Comparison of ENCODE assay signal across 34 cellular contexts in genomic region chr16:75152635-75153034, GRCh38. TPM values are rescaled to one million over a fixed set of nuclear protein-coding genes. Genes with fewer than 3 reads are reported as not detected.
DNase-seq lines count a peak whose midpoint lies in the region; ATAC-seq and TF ChIP-seq lines count a peak whose summit lies in the region.
"Had no signal": no experiment of that assay in that cellular context is flagged by ENCODE, and none has a peak within 500 bp of the region (broad histone marks: within the 10 kb centered on the region; RNA-seq: fewer than 3 reads in every experiment).

No MANE protein-coding gene starts in this region.

- no peak for DNase-seq in activated CD8-positive, alpha-beta T cell treated with anti-CD3 and anti-CD28 coated beads for 36 hours
- no peak for DNase-seq in activated CD8-positive, alpha-beta T cell treated with anti-CD3 and anti-CD28 coated beads, Interleukin-2, amount 10 ng/mL, durations not matched to agents 7 days and 5 days
- DNase-seq in GM13976 (ENCODE audit: low spot score) (peak; percentile 40), progenitor cell of endocrine pancreas (ENCODE audit: low spot score, unreplicated experiment) (no peak), globus pallidus (ENCODE audit: low spot score) (no peak), NCI-H2029 treated with DMSO at 0.1 percent for 48 hours (lab: John Stamatoyannopoulos, UW) (no peak), substantia nigra (lab: John Stamatoyannopoulos, UW) (no peak)
- DNase-seq: activated CD4-positive, CD25-positive, alpha-beta regulatory T cell treated with anti-CD3 and anti-CD28 coated beads, Interleukin-2, amount 50 U/mL, for 72 hours; activated CD8-positive, alpha-beta memory T cell treated with anti-CD3 and anti-CD28 coated beads for 24 hours; activated naive CD4-positive, alpha-beta T cell treated with anti-CD3 and anti-CD28 coated beads, Interleukin-2, amount 50 U/mL, for 16 hours; activated T-cell treated with anti-CD3 and anti-CD28 coated beads for 4 hours; aorta; DND-41; gastrocnemius medialis; H9; kidney glomerular epithelial cell; NCI-H1417; NCI-H2081; NCI-H524 treated with DMSO at 0.1 percent for 48 hours; nucleus accumbens; PC-9; sigmoid colon; stimulated activated CD4-positive, alpha-beta T cell treated with anti-CD3 and anti-CD28 coated beads, Interleukin-12 subunit alpha, Interleukin-12 subunit beta, amount 100 ng/mL, for 4 hours; stimulated activated CD4-positive, alpha-beta T cell treated with anti-CD3 and anti-CD28 coated beads, Interleukin-4, amount 100 ng/mL, for 1 hour; T-helper 17 cell; upper lobe of left lung had no signal

- H3K9me3 Mint-ChIP-seq in activated CD8-positive, alpha-beta T cell treated with anti-CD3 and anti-CD28 coated beads for 36 hours: peaks cover 24% of the 10 kb centered on the region
- peaks cover 35% of the 10 kb centered on the region for H3K9me3 Mint-ChIP-seq in activated CD8-positive, alpha-beta T cell treated with anti-CD3 and anti-CD28 coated beads, Interleukin-2, amount 10 ng/mL, durations not matched to agents 7 days and 5 days (ENCODE audit: insufficient read depth)
- H3K9me3 Mint-ChIP-seq in activated naive CD8-positive, alpha-beta T cell (ENCODE audit: low read depth): peaks cover 18% of the 10 kb centered on the region
- peaks cover 28% of the 10 kb centered on the region for H3K9me3 Mint-ChIP-seq in progenitor cell of endocrine pancreas (ENCODE audit: low read depth)

- peaks cover 56% of the 10 kb centered on the region for H3K36me3 Mint-ChIP-seq in activated CD8-positive, alpha-beta T cell treated with anti-CD3 and anti-CD28 coated beads for 36 hours (ENCODE audit: low read depth)
- peaks cover 70% of the 10 kb centered on the region for H3K36me3 Mint-ChIP-seq in activated CD8-positive, alpha-beta T cell treated with anti-CD3 and anti-CD28 coated beads, Interleukin-2, amount 10 ng/mL, durations not matched to agents 7 days and 5 days (ENCODE audit: low read depth)
- peaks cover 30% of the 10 kb centered on the region for H3K36me3 Mint-ChIP-seq in activated naive CD8-positive, alpha-beta T cell
- peaks cover 57% of the 10 kb centered on the region for H3K36me3 Mint-ChIP-seq in progenitor cell of endocrine pancreas (ENCODE audit: insufficient read depth)

- no peak for ATAC-seq in activated CD8-positive, alpha-beta T cell treated with anti-CD3 and anti-CD28 coated beads for 36 hours
- ATAC-seq in activated CD8-positive, alpha-beta T cell treated with anti-CD3 and anti-CD28 coated beads, Interleukin-2, amount 10 ng/mL, durations not matched to agents 7 days and 5 days: no peak
- ATAC-seq: gastrocnemius medialis, HepG2, Right ventricle myocardium inferior, SK-N-SH treated with all-trans-retinoic acid at 6 μM for 48 hours, T-helper 17 cell had no signal

- H3K27me3 Mint-ChIP-seq in activated CD8-positive, alpha-beta T cell treated with anti-CD3 and anti-CD28 coated beads for 36 hours: no peaks in the 10 kb centered on the region
- no peaks in the 10 kb centered on the region for H3K27me3 Mint-ChIP-seq in activated CD8-positive, alpha-beta T cell treated with anti-CD3 and anti-CD28 coated beads, Interleukin-2, amount 10 ng/mL, durations not matched to agents 7 days and 5 days (ENCODE audit: low read depth)
- no peaks in the 10 kb centered on the region for H3K27me3 Mint-ChIP-seq in activated naive CD8-positive, alpha-beta T cell
- H3K27me3 Mint-ChIP-seq in progenitor cell of endocrine pancreas: no peaks in the 10 kb centered on the region
- H3K27me3 Mint-ChIP-seq: T-helper 17 cell had no signal

- POLR2A ChIA-PET in activated CD8-positive, alpha-beta T cell treated with anti-CD3 and anti-CD28 coated beads for 36 hours (lab: Charles Lee): no interaction called here
- POLR2A ChIA-PET in activated CD8-positive, alpha-beta T cell treated with anti-CD3 and anti-CD28 coated beads, Interleukin-2, amount 10 ng/mL, durations not matched to agents 7 days and 5 days (lab: Charles Lee): no interaction called here

- no peak for TF ChIP-seq CTCF in activated CD8-positive, alpha-beta T cell treated with anti-CD3 and anti-CD28 coated beads for 36 hours (IDR thresholded peaks at IDR 0.05)
- no peak for TF ChIP-seq CTCF in GM13976 (IDR thresholded peaks at IDR 0.05; ENCODE audit: borderline replicate concordance, control extremely low read depth, extremely low read depth, insufficient read depth, missing control alignments)
- TF ChIP-seq CTCF in progenitor cell of endocrine pancreas (IDR thresholded peaks at IDR 0.05; ENCODE audit: unreplicated experiment): no peak

- peak overlapping the region; percentile 68 for H3K27ac Mint-ChIP-seq in activated CD8-positive, alpha-beta T cell treated with anti-CD3 and anti-CD28 coated beads for 36 hours
- H3K27ac Mint-ChIP-seq in activated CD8-positive, alpha-beta T cell treated with anti-CD3 and anti-CD28 coated beads, Interleukin-2, amount 10 ng/mL, durations not matched to agents 7 days and 5 days: no peak overlapping the region
- H3K27ac Mint-ChIP-seq in activated naive CD8-positive, alpha-beta T cell: peak overlapping the region; percentile 64
- peak overlapping the region; percentile 4 for H3K27ac Mint-ChIP-seq in progenitor cell of endocrine pancreas
- H3K27ac Mint-ChIP-seq: H9, mesothelial cell of epicardium, T-helper 17 cell had no signal

- H3K4me3 Mint-ChIP-seq in activated CD8-positive, alpha-beta T cell treated with anti-CD3 and anti-CD28 coated beads for 36 hours: no peak overlapping the region
- H3K4me3 Mint-ChIP-seq in activated CD8-positive, alpha-beta T cell treated with anti-CD3 and anti-CD28 coated beads, Interleukin-2, amount 10 ng/mL, durations not matched to agents 7 days and 5 days: no peak overlapping the region
- H3K4me3 Mint-ChIP-seq in activated naive CD8-positive, alpha-beta T cell: peak overlapping the region; percentile 44
- H3K4me3 Mint-ChIP-seq in progenitor cell of endocrine pancreas (ENCODE audit: low read depth): no peak overlapping the region
- H3K4me3 Mint-ChIP-seq: H9, mesothelial cell of epicardium, T-helper 17 cell had no signal

- intact Hi-C loops in activated CD8-positive, alpha-beta T cell treated with anti-CD3 and anti-CD28 coated beads for 36 hours (cut with micrococcal nuclease): loop anchor here (2.0 kb wide), 1 partner anchor 32 kb away; no protein-coding TSS in a partner anchor

- CTCF ChIA-PET in activated CD8-positive, alpha-beta T cell treated with anti-CD3 and anti-CD28 coated beads for 36 hours (lab: Charles Lee): no interaction called here
- CTCF ChIA-PET in activated CD8-positive, alpha-beta T cell treated with anti-CD3 and anti-CD28 coated beads, Interleukin-2, amount 10 ng/mL, durations not matched to agents 7 days and 5 days (lab: Charles Lee): no interaction called here

- H3K27ac ChIP-seq in substantia nigra (ENCODE audit: low read depth, low read length, poor library complexity, severe bottlenecking): no peak overlapping the region
- H3K27ac ChIP-seq: gastrocnemius medialis, PC-9, prostate gland, sigmoid colon, upper lobe of left lung had no signal

- peaks cover 35% of the 10 kb centered on the region for H3K4me1 Mint-ChIP-seq in activated CD8-positive, alpha-beta T cell treated with anti-CD3 and anti-CD28 coated beads for 36 hours (ENCODE audit: low read depth)
- peaks cover 26% of the 10 kb centered on the region for H3K4me1 Mint-ChIP-seq in activated CD8-positive, alpha-beta T cell treated with anti-CD3 and anti-CD28 coated beads, Interleukin-2, amount 10 ng/mL, durations not matched to agents 7 days and 5 days (ENCODE audit: low read depth)
- H3K4me1 Mint-ChIP-seq in activated naive CD8-positive, alpha-beta T cell (ENCODE audit: low read depth): peaks cover 28% of the 10 kb centered on the region
- peaks cover 2% of the 10 kb centered on the region for H3K4me1 Mint-ChIP-seq in progenitor cell of endocrine pancreas (ENCODE audit: low read depth)

- in situ Hi-C loops in GM13976 (cut with MboI; ENCODE audit: low sequenced_read_pairs, unreplicated experiment): no loop called here

RNA-seq across cellular contexts. Expression of gene ZFP1, which starts 4.3 kb away (rescaled TPM):
- total RNA-seq in activated CD8-positive, alpha-beta T cell treated with anti-CD3 and anti-CD28 coated beads for 36 hours: 10 to 100 TPM; 19.8 to 23.9 TPM
- 10 to 100 TPM; 18.3 to 19.5 TPM for total RNA-seq in activated CD8-positive, alpha-beta T cell treated with anti-CD3 and anti-CD28 coated beads, Interleukin-2, amount 10 ng/mL, durations not matched to agents 7 days and 5 days
- 16.3 and 17.5 TPM in 2 replicates for total RNA-seq in progenitor cell of endocrine pancreas

RNA-seq across cellular contexts. Expression of gene LDHD, which starts 36.1 kb away (rescaled TPM):
- total RNA-seq in activated CD8-positive, alpha-beta T cell treated with anti-CD3 and anti-CD28 coated beads for 36 hours: not detected
- total RNA-seq in activated CD8-positive, alpha-beta T cell treated with anti-CD3 and anti-CD28 coated beads, Interleukin-2, amount 10 ng/mL, durations not matched to agents 7 days and 5 days: under 1 TPM in 1 of 2 experiments, not detected in 1; 0.13 TPM
- 0.64 and 0.89 TPM in 2 replicates for total RNA-seq in progenitor cell of endocrine pancreas

RNA-seq across cellular contexts. Expression of gene CTRB2, which starts 54.3 kb away (rescaled TPM):
- not detected for total RNA-seq in activated CD8-positive, alpha-beta T cell treated with anti-CD3 and anti-CD28 coated beads for 36 hours
- not detected for total RNA-seq in activated CD8-positive, alpha-beta T cell treated with anti-CD3 and anti-CD28 coated beads, Interleukin-2, amount 10 ng/mL, durations not matched to agents 7 days and 5 days
- total RNA-seq in progenitor cell of endocrine pancreas: 1.1 TPM in 1 of 2 replicates, not detected in the other
- total RNA-seq: A172, fibroblast of lung, H9, HepG2, mesothelial cell of epicardium, PC-9, prostate gland, Right ventricle myocardium inferior, sigmoid colon, T-helper 17 cell had no signal
